In the genomic region with DNA sequence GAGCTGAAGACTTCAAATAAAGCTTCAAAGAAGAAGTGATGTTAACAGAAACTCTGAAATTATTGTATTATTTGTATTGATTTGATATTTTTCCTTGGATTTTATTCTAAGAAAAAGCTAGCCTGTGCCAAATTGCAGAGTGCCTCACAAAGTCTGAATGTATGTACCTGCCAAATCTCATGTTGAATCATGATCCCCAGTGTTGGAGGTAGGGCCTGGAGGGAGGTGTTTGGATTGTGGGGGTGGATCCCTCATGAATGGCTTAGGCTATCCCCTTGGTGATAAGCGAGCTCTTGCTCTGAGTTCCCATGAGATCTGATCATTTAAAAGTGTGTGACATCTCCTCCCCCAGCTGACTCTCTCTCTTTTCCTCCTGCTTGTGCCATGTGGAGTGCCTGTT, we compare ENCODE assay signal across 27 cellular contexts. TPM values are rescaled to one million over a fixed set of nuclear protein-coding genes. Genes with fewer than 3 reads are reported as not detected.
A peak's percentile ranks its signal among the peaks of the same experiment; 100 is the strongest.
DNase-seq lines count a peak whose midpoint lies in the region; ATAC-seq, FAIRE-seq and TF ChIP-seq lines count a peak whose summit lies in the region.
"Had no signal": no experiment of that assay in that cellular context is flagged by ENCODE, and none has a peak within 500 bp of the region (broad histone marks: within the 10 kb centered on the region; RNA-seq: fewer than 3 reads in every experiment).

No MANE protein-coding gene starts in this region.

- no peaks in the 10 kb centered on the region for H3K36me3 Mint-ChIP-seq in endodermal cell (ENCODE audit: low read depth)
- no peaks in the 10 kb centered on the region for H3K36me3 Mint-ChIP-seq in nephron progenitor cell (ENCODE audit: low read depth)

- ATAC-seq in HG03045 (IDR thresholded peaks at IDR 0.05; ENCODE audit: unreplicated experiment) (no peak), GM19035 (IDR thresholded peaks at IDR 0.05; ENCODE audit: unreplicated experiment) (no peak)
- ATAC-seq: A549 had no signal

- intact Hi-C loops in mammary epithelial cell (cut with micrococcal nuclease) = no loop called here

- H3K27ac Mint-ChIP-seq in endodermal cell (no peak overlapping the region), nephron progenitor cell (peak overlapping the region; percentile 48)
- H3K27ac Mint-ChIP-seq: CD4-positive, alpha-beta memory T cell had no signal

- H3K4me1 ChIP-seq in mammary epithelial cell (ENCODE audit: insufficient read depth, low read length) = no peaks in the 10 kb centered on the region
- H3K4me1 ChIP-seq in endodermal cell (ENCODE audit: control insufficient read depth, insufficient read depth, low read length) = peaks cover 9% of the 10 kb centered on the region
- no peaks in the 10 kb centered on the region for H3K4me1 ChIP-seq in small intestine (ENCODE audit: control insufficient read depth in 2 of 2, insufficient read depth in 1 of 2, low read depth in 1 of 2, low read length in 1 of 2)
- H3K4me1 ChIP-seq: A549; BE2C; BLaER1 treated with 17β-estradiol and CSF1 and Interleukin-3, amounts not matched to agents 10 nM and 100 nM; HAP-1 had no signal

- H3K4me2 ChIP-seq in mammary epithelial cell (ENCODE audit: insufficient read depth, low read depth, low read length) = no peak overlapping the region
- H3K4me2 ChIP-seq: A549; BLaER1 treated with 17β-estradiol and CSF1 and Interleukin-3, amounts not matched to agents 10 nM and 100 nM had no signal

- H3K27ac ChIP-seq in mammary epithelial cell (ENCODE audit: insufficient read depth, low read depth, low read length) = no peak overlapping the region
- H3K27ac ChIP-seq in endodermal cell (ENCODE audit: low read depth, low read length) = no peak overlapping the region
- H3K27ac ChIP-seq in small intestine (ENCODE audit: low read depth in 1 of 2, low read length in 1 of 2) = no peak overlapping the region
- H3K27ac ChIP-seq: A549; BLaER1 treated with 17β-estradiol and CSF1 and Interleukin-3, amounts not matched to agents 10 nM and 100 nM had no signal

- in situ Hi-C loops in mammary epithelial cell (cut with MboI; ENCODE audit: low sequenced_read_pairs in 2 of 2) = no loop called here

- H3K9me3 ChIP-seq in mammary epithelial cell (replicated peaks; ENCODE audit: insufficient read depth, low read length) (no peaks in the 10 kb centered on the region), endodermal cell (ENCODE audit: control insufficient read depth, low read length) (peaks cover 12% of the 10 kb centered on the region), small intestine (ENCODE audit: control insufficient read depth, low read depth) (no peaks in the 10 kb centered on the region)
- H3K9me3 ChIP-seq: BE2C, HAP-1 had no signal

- no peaks in the 10 kb centered on the region for H4K20me1 ChIP-seq in mammary epithelial cell (ENCODE audit: insufficient read depth, low read length)
- H4K20me1 ChIP-seq: BLaER1 treated with 17β-estradiol and CSF1 and Interleukin-3, amounts not matched to agents 10 nM and 100 nM had no signal

- BruUV-seq in mammary epithelial cell (replicated peaks; lab: Mats Ljungman, UMichigan) = no TSS peak

- H3K79me2 ChIP-seq in mammary epithelial cell (ENCODE audit: insufficient read depth, low read length) = no peaks in the 10 kb centered on the region

- H2AFZ ChIP-seq in mammary epithelial cell (ENCODE audit: low read depth, low read length) = peak overlapping the region; percentile 38

- TF ChIP-seq CTCF in mammary epithelial cell (conservative IDR thresholded peaks at IDR 0.05 in 1 of 2, IDR thresholded peaks at IDR 0.05 in 1 of 2; ENCODE audit: extremely low read depth in 1 of 2, insufficient read depth in 1 of 2, low read depth in 1 of 2, low read length in 2 of 2) = no peak
- TF ChIP-seq CTCF in endodermal cell (conservative IDR thresholded peaks at IDR 0.05) = no peak
- no peak for TF ChIP-seq CTCF in fibroblast of mammary gland (conservative IDR thresholded peaks at IDR 0.05; ENCODE audit: control insufficient read depth, insufficient read depth, low read depth, low read length)
- no peak for TF ChIP-seq CTCF in nephron progenitor cell (IDR thresholded peaks at IDR 0.05)

- no peaks in the 10 kb centered on the region for H3K27me3 ChIP-seq in mammary epithelial cell (ENCODE audit: insufficient read depth, low read length)
- H3K27me3 ChIP-seq in endodermal cell (ENCODE audit: control insufficient read depth, insufficient read depth, low read length, poor library complexity, severe bottlenecking) = no peaks in the 10 kb centered on the region
- H3K27me3 ChIP-seq in small intestine (ENCODE audit: control insufficient read depth in 2 of 2, insufficient read depth in 2 of 2, low read length in 2 of 2) = no peaks in the 10 kb centered on the region
- H3K27me3 ChIP-seq: BE2C; BLaER1 treated with 17β-estradiol and CSF1 and Interleukin-3, amounts not matched to agents 10 nM and 100 nM had no signal

- FAIRE-seq in small intestine (lab: Jason Lieb, UNC) = no peak
- FAIRE-seq: A549, GM12891, GM19239, H54 had no signal

- CTCF ChIA-PET in mammary epithelial cell (lab: Charles Lee; ENCODE audit: low non-redundant PET) = no interaction called here

- H3K4me1 Mint-ChIP-seq in endodermal cell = peaks cover 4% of the 10 kb centered on the region
- no peaks in the 10 kb centered on the region for H3K4me1 Mint-ChIP-seq in nephron progenitor cell
- H3K4me1 Mint-ChIP-seq: CD4-positive, alpha-beta memory T cell had no signal

- 0% methylated on average over 1 of the region's 1 CpG for WGBS in mammary epithelial cell (ENCODE audit: low coverage, missing lambda C conversion rate)
- 58 to 67% methylated on average over 1 of the region's 1 CpG for WGBS in endodermal cell (ENCODE audit: insufficient coverage in 1 of 2, insufficient read length in 1 of 2), 2 experiments
- WGBS in small intestine, 3 donors = 36 to 60% (median 58%) methylated on average over 1 of the region's 1 CpG

- H3K36me3 ChIP-seq in mammary epithelial cell (ENCODE audit: insufficient read depth, low read length) (no peaks in the 10 kb centered on the region), endodermal cell (ENCODE audit: control insufficient read depth, insufficient read depth, low read length) (no peaks in the 10 kb centered on the region), small intestine (ENCODE audit: control insufficient read depth in 2 of 2, insufficient read depth in 2 of 2, low read length in 2 of 2) (no peaks in the 10 kb centered on the region)
- H3K36me3 ChIP-seq: BE2C; BLaER1 treated with 17β-estradiol and CSF1 and Interleukin-3, amounts not matched to agents 10 nM and 100 nM; HAP-1 had no signal

- dilution Hi-C loops in mammary epithelial cell (cut with HindIII; ENCODE audit: low sequenced_read_pairs) = no loop called here

- H3K4me3 ChIP-seq in mammary epithelial cell (replicated peaks in 1 of 3; ENCODE audit: insufficient read depth in 1 of 3, low read depth in 2 of 3, low read length in 3 of 3) (no peak overlapping the region), endodermal cell (ENCODE audit: low read length) (peak overlapping the region; percentile 28), fibroblast of mammary gland (ENCODE audit: control insufficient read depth, low read depth, low read length) (no peak overlapping the region), small intestine (ENCODE audit: low read depth in 1 of 2, low read length in 2 of 2) (no peak overlapping the region)
- H3K4me3 ChIP-seq: A549; BLaER1 treated with 17β-estradiol and CSF1 and Interleukin-3, amounts not matched to agents 10 nM and 100 nM; HAP-1 had no signal

- DNase-seq in mammary epithelial cell (peak; percentile 31), endodermal cell (no peak), fibroblast of mammary gland (ENCODE audit: low read depth) (peak; percentile 22), nephron progenitor cell (no peak), small intestine (no peak)
- DNase-seq: 8988T; ACHN; AML-193; BE2C; Calu3; CD4-positive, alpha-beta memory T cell; COR-L47; DMS53; DMS79 treated with DMSO at 0.1 percent for 48 hours; GF-D8; GOT3 had no signal

- peaks cover 34% of the 10 kb centered on the region for H3K9me3 Mint-ChIP-seq in endodermal cell
- H3K9me3 Mint-ChIP-seq in nephron progenitor cell = peaks cover 36% of the 10 kb centered on the region

- H3K4me3 Mint-ChIP-seq in endodermal cell (no peak overlapping the region), nephron progenitor cell (no peak overlapping the region)
- H3K4me3 Mint-ChIP-seq: CD14-positive monocyte; CD4-positive, alpha-beta memory T cell had no signal

- H3K27me3 Mint-ChIP-seq in endodermal cell (ENCODE audit: insufficient read depth) (peaks cover 2% of the 10 kb centered on the region), nephron progenitor cell (ENCODE audit: low read depth, poor library complexity) (peaks cover 11% of the 10 kb centered on the region)

- no peak overlapping the region for H3K9ac ChIP-seq in mammary epithelial cell (ENCODE audit: insufficient read depth, low read length)
- no peak overlapping the region for H3K9ac ChIP-seq in endodermal cell (ENCODE audit: extremely low read depth, low read length, poor library complexity, severe bottlenecking)
- H3K9ac ChIP-seq: BLaER1 treated with 17β-estradiol and CSF1 and Interleukin-3, amounts not matched to agents 10 nM and 100 nM had no signal

RNA-seq across cellular contexts. Expression of gene ACKR1, which starts 43.6 kb away (rescaled TPM):
- not detected for total RNA-seq in mammary epithelial cell
- polyA plus RNA-seq in mammary epithelial cell = not detected
- polyA minus RNA-seq in mammary epithelial cell = not detected
- not detected for total RNA-seq in endodermal cell
- polyA plus RNA-seq in endodermal cell (2013, experiment 1 of 2) = 1.6 TPM
- 1.3 TPM for polyA plus RNA-seq in endodermal cell (2013, experiment 2 of 2)
- 10 to 100 TPM in 1 of 3 donors, 1 to 10 TPM in 2; 1.3 to 96.8 (median 3.2) TPM for polyA plus RNA-seq in small intestine
- total RNA-seq: Calu3; CD4-positive, alpha-beta memory T cell; Daoy; G401 had no signal
- polyA plus RNA-seq: A549; CD4-positive, alpha-beta memory T cell had no signal

RNA-seq across cellular contexts. Expression of gene FCER1A, which starts 53.8 kb away (rescaled TPM):
- total RNA-seq in mammary epithelial cell (not detected), endodermal cell (not detected)
- polyA plus RNA-seq in mammary epithelial cell (not detected), small intestine (1 to 10 TPM in 1 of 3 donors, under 1 TPM in 1, not detected in 1; 0.12 to 2.2 TPM)
- polyA minus RNA-seq in mammary epithelial cell = not detected
- polyA plus RNA-seq in endodermal cell (2013, experiment 1 of 2) = not detected
- not detected for polyA plus RNA-seq in endodermal cell (2013, experiment 2 of 2)
- total RNA-seq: Calu3; CD4-positive, alpha-beta memory T cell; Daoy; G401 had no signal

Comparison
In these comparisons a context has a peak if more than half of its experiments do, and no peak if none do; other contexts are left out.
1. DNase-seq: peak in mammary epithelial cell (single experiment) and fibroblast of mammary gland (single experiment); none in endodermal cell (single experiment), nephron progenitor cell (single experiment) and small intestine (single experiment).